In the genomic region with DNA sequence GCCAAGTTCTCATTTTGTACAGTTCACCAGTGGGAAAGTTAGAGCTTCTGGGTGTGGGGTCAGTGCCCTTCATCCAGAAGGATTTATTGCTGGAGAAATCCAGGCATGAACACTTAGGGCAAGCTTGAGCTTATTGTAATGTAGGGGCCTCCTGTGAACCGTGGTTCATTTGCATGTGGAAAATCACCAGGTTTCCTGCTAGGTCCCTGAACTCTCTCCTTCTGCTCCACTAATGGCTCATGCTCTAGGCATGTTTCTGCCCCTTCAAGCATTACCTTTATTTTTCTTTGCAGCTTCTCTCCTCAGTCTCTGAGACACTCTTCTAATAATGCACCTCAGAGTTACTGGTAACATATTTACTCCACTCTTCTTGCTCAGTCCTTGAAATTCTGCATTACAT, we compare ENCODE assay signal across 1 cellular context.
TF ChIP-seq lines count a peak whose summit lies in the region.

No MANE protein-coding gene starts in this region.

TF ChIP-seq in WTC11, 78 proteins besides CTCF, POLR2A, EP300 and RAD21 (continued from another document):
- TF ChIP-seq OVOL2 (CRISPR knock-in tag; IDR thresholded peaks at IDR 0.05; ENCODE audit: borderline replicate concordance): no peak
- no peak for TF ChIP-seq KAT7 (CRISPR knock-in tag; IDR thresholded peaks at IDR 0.05; ENCODE audit: borderline replicate concordance)
- TF ChIP-seq, protein P1, sequence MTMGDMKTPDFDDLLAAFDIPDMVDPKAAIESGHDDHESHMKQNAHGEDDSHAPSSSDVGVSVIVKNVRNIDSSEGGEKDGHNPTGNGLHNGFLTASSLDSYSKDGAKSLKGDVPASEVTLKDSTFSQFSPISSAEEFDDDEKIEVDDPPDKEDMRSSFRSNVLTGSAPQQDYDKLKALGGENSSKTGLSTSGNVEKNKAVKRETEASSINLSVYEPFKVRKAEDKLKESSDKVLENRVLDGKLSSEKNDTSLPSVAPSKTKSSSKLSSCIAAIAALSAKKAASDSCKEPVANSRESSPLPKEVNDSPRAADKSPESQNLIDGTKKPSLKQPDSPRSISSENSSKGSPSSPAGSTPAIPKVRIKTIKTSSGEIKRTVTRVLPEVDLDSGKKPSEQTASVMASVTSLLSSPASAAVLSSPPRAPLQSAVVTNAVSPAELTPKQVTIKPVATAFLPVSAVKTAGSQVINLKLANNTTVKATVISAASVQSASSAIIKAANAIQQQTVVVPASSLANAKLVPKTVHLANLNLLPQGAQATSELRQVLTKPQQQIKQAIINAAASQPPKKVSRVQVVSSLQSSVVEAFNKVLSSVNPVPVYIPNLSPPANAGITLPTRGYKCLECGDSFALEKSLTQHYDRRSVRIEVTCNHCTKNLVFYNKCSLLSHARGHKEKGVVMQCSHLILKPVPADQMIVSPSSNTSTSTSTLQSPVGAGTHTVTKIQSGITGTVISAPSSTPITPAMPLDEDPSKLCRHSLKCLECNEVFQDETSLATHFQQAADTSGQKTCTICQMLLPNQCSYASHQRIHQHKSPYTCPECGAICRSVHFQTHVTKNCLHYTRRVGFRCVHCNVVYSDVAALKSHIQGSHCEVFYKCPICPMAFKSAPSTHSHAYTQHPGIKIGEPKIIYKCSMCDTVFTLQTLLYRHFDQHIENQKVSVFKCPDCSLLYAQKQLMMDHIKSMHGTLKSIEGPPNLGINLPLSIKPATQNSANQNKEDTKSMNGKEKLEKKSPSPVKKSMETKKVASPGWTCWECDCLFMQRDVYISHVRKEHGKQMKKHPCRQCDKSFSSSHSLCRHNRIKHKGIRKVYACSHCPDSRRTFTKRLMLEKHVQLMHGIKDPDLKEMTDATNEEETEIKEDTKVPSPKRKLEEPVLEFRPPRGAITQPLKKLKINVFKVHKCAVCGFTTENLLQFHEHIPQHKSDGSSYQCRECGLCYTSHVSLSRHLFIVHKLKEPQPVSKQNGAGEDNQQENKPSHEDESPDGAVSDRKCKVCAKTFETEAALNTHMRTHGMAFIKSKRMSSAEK (CRISPR knock-in tag; IDR thresholded peaks at IDR 0.05; ENCODE audit: borderline replicate concordance): no peak
- TF ChIP-seq SMAD4 (CRISPR knock-in tag; IDR thresholded peaks at IDR 0.05): no peak
